ENCODE assay signal across 8 cellular contexts in the genomic region with DNA sequence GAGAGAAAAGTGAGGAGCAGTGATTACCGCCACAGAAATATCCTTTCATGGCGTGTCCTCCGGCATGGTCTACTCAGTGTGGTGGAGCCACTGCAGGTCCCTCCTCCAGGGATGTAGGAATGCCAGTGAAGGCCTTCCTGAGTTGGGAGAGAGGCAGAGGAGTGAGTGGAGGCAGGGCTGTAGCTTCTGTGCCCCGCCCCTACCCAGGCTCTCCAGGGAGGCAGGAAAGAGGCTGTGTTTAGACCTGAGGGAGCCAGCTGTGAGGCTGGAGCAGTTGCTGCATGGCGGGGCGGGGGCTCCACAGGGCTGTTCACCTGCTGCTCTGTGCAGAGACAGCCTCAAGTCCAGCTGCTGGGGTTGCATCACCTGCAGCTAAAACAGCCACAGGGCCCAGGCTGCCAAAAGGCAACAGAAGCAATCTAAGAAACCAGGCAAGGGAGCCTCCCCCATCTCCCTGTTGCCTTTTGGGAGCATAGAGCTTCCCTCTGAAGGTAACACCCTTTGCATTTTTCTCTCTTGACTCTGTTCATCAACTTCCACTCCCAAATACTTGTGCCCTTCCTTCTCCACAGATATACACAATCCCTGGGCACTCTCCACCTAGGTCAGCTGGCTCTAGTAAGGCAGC. TPM values are rescaled to one million over a fixed set of nuclear protein-coding genes. Genes with fewer than 3 reads are reported as not detected.
A peak's percentile ranks its signal among the peaks of the same experiment; 100 is the strongest.
DNase-seq lines count a peak whose midpoint lies in the region; ATAC-seq and TF ChIP-seq lines count a peak whose summit lies in the region.
"Had no signal": no experiment of that assay in that cellular context is flagged by ENCODE, and none has a peak within 500 bp of the region (broad histone marks: within the 10 kb centered on the region; RNA-seq: fewer than 3 reads in every experiment).

No MANE protein-coding gene starts in this region.

- peaks cover 6% of the 10 kb centered on the region for H3K36me3 Mint-ChIP-seq in stimulated activated effector memory CD8-positive, alpha-beta T cell treated with anti-CD3 and anti-CD28 coated beads, Interleukin-12 subunit alpha, Interleukin-12 subunit beta, amount 100 ng/mL, for 72 hours
- H3K36me3 Mint-ChIP-seq in activated CD4-positive, alpha-beta T cell treated with anti-CD3 and anti-CD28 coated beads, Interleukin-2, amount 10 ng/mL, durations not matched to agents 24 days and 14 days (ENCODE audit: low read depth), result no peaks in the 10 kb centered on the region
- H3K36me3 Mint-ChIP-seq: CD4-positive, CD25-positive, alpha-beta regulatory T cell had no signal

- in situ Hi-C loops in T47D (cut with HindIII; ENCODE audit: low pct_unique_long_range_greater_than_20kb, low sequenced_read_pairs), result no loop called here

- peaks cover 16% of the 10 kb centered on the region for H3K4me1 Mint-ChIP-seq in stimulated activated effector memory CD8-positive, alpha-beta T cell treated with anti-CD3 and anti-CD28 coated beads, Interleukin-12 subunit alpha, Interleukin-12 subunit beta, amount 100 ng/mL, for 72 hours
- peaks cover 20% of the 10 kb centered on the region for H3K4me1 Mint-ChIP-seq in activated CD4-positive, alpha-beta T cell treated with anti-CD3 and anti-CD28 coated beads, Interleukin-2, amount 10 ng/mL, durations not matched to agents 24 days and 14 days

- no peak for ATAC-seq in Right ventricle myocardium inferior
- no peak for ATAC-seq in aorta (ENCODE audit: low FRiP score)
- ATAC-seq in stimulated activated effector memory CD8-positive, alpha-beta T cell treated with anti-CD3 and anti-CD28 coated beads, Interleukin-12 subunit alpha, Interleukin-12 subunit beta, amount 100 ng/mL, for 72 hours, result no peak

- no peaks in the 10 kb centered on the region for H3K27me3 Mint-ChIP-seq in activated CD4-positive, alpha-beta T cell treated with anti-CD3 and anti-CD28 coated beads, Interleukin-2, amount 10 ng/mL, durations not matched to agents 24 days and 14 days

- no peaks in the 10 kb centered on the region for H3K9me3 ChIP-seq in cardiac muscle cell (ENCODE audit: low read depth)
- H3K9me3 ChIP-seq in aorta (ENCODE audit: control insufficient read depth, low read length), result no peaks in the 10 kb centered on the region

- no peaks in the 10 kb centered on the region for H3K36me3 ChIP-seq in cardiac muscle cell
- H3K36me3 ChIP-seq in aorta (ENCODE audit: control insufficient read depth in 1 of 2, insufficient read depth in 2 of 2, low read length in 1 of 2), result no peaks in the 10 kb centered on the region

- 92 to 95% methylated on average over 6 of the region's 6 CpGs for WGBS in aorta, 2 donors

- H3K4me3 ChIP-seq in cardiac muscle cell, result no peak overlapping the region
- H3K4me3 ChIP-seq in aorta (ENCODE audit: low read length in 2 of 2), result no peak overlapping the region

- no peak for TF ChIP-seq CTCF in cardiac muscle cell (IDR thresholded peaks at IDR 0.05; ENCODE audit: low read depth, low read length)

- DNase-seq in cardiac muscle cell (ENCODE audit: low read depth in 1 of 2, low spot score in 1 of 2) (peak in 1 of 2 donors; percentile 76), Right ventricle myocardium inferior (ENCODE audit: missing footprints) (no peak), T47D (ENCODE audit: low read depth in 1 of 2, low spot score in 1 of 2) (peak; percentile 87 to 96), aorta (peak; percentile 18 to 70)
- DNase-seq in stimulated activated effector memory CD8-positive, alpha-beta T cell treated with anti-CD3 and anti-CD28 coated beads, Interleukin-12 subunit alpha, Interleukin-12 subunit beta, amount 100 ng/mL, for 72 hours (ENCODE audit: low spot score in 2 of 2), result no peak
- DNase-seq in activated CD4-positive, alpha-beta T cell treated with anti-CD3 and anti-CD28 coated beads, Interleukin-2, amount 10 ng/mL, durations not matched to agents 24 days and 14 days, result no peak
- DNase-seq: activated CD4-positive, alpha-beta T cell treated with anti-CD3 and anti-CD28 coated beads, Interleukin-2, amount 50 U/mL, for 4 hours; CD4-positive, CD25-positive, alpha-beta regulatory T cell had no signal

- no peak overlapping the region for H3K27ac Mint-ChIP-seq in stimulated activated effector memory CD8-positive, alpha-beta T cell treated with anti-CD3 and anti-CD28 coated beads, Interleukin-12 subunit alpha, Interleukin-12 subunit beta, amount 100 ng/mL, for 72 hours
- H3K27ac Mint-ChIP-seq in activated CD4-positive, alpha-beta T cell treated with anti-CD3 and anti-CD28 coated beads, Interleukin-2, amount 10 ng/mL, durations not matched to agents 24 days and 14 days, result no peak overlapping the region
- H3K27ac Mint-ChIP-seq: CD4-positive, CD25-positive, alpha-beta regulatory T cell had no signal

- intact Hi-C loops in Right ventricle myocardium inferior (cut with DNase I), result no loop called here
- intact Hi-C loops in aorta (cut with DNase I), result no loop called here
- intact Hi-C loops in activated CD4-positive, alpha-beta T cell treated with anti-CD3 and anti-CD28 coated beads, Interleukin-2, amount 10 ng/mL, durations not matched to agents 24 days and 14 days (cut with micrococcal nuclease), result no loop called here

- H3K27ac ChIP-seq in cardiac muscle cell (peak overlapping the region; percentile 13), aorta (ENCODE audit: low read depth in 1 of 2, low read length in 2 of 2) (no peak overlapping the region)

- H3K27me3 ChIP-seq in cardiac muscle cell (no peaks in the 10 kb centered on the region), aorta (ENCODE audit: control insufficient read depth in 1 of 2, insufficient read depth in 2 of 2, low read length in 1 of 2) (no peaks in the 10 kb centered on the region)

- H3K4me1 ChIP-seq in cardiac muscle cell (ENCODE audit: low read depth) (peaks cover 18% of the 10 kb centered on the region), aorta (ENCODE audit: control insufficient read depth in 1 of 2, insufficient read depth in 2 of 2, low read length in 2 of 2) (no peaks in the 10 kb centered on the region)

- H3K9me3 Mint-ChIP-seq in stimulated activated effector memory CD8-positive, alpha-beta T cell treated with anti-CD3 and anti-CD28 coated beads, Interleukin-12 subunit alpha, Interleukin-12 subunit beta, amount 100 ng/mL, for 72 hours, result no peaks in the 10 kb centered on the region
- no peaks in the 10 kb centered on the region for H3K9me3 Mint-ChIP-seq in activated CD4-positive, alpha-beta T cell treated with anti-CD3 and anti-CD28 coated beads, Interleukin-2, amount 10 ng/mL, durations not matched to agents 24 days and 14 days
- H3K9me3 Mint-ChIP-seq: CD4-positive, CD25-positive, alpha-beta regulatory T cell had no signal

- H3K4me3 Mint-ChIP-seq in stimulated activated effector memory CD8-positive, alpha-beta T cell treated with anti-CD3 and anti-CD28 coated beads, Interleukin-12 subunit alpha, Interleukin-12 subunit beta, amount 100 ng/mL, for 72 hours, result no peak overlapping the region
- H3K4me3 Mint-ChIP-seq in activated CD4-positive, alpha-beta T cell treated with anti-CD3 and anti-CD28 coated beads, Interleukin-2, amount 10 ng/mL, durations not matched to agents 24 days and 14 days, result no peak overlapping the region
- H3K4me3 Mint-ChIP-seq: CD4-positive, CD25-positive, alpha-beta regulatory T cell had no signal

RNA-seq across cellular contexts. Expression of a gene that starts 0.8 kb away (rescaled TPM):
- 0.21 and 1.7 TPM in 2 replicates for total RNA-seq in cardiac muscle cell
- polyA plus RNA-seq in cardiac muscle cell, result 1.4 and 2.0 TPM in 2 replicates
- not detected for total RNA-seq in Right ventricle myocardium inferior
- total RNA-seq in aorta, result not detected
- polyA plus RNA-seq in aorta, result under 1 TPM in 1 of 2 donors, not detected in 1; 0.15 TPM
- 0.12 TPM in 1 of 2 replicates, not detected in the other for total RNA-seq in activated CD4-positive, alpha-beta T cell treated with anti-CD3 and anti-CD28 coated beads, Interleukin-2, amount 10 ng/mL, durations not matched to agents 24 days and 14 days
- total RNA-seq: CD4-positive, CD25-positive, alpha-beta regulatory T cell had no signal
- polyA plus RNA-seq: CD4-positive, CD25-positive, alpha-beta regulatory T cell had no signal

RNA-seq across cellular contexts. Expression of a gene that starts 6.7 kb away (rescaled TPM):
- total RNA-seq in cardiac muscle cell (64.7 and 65.0 TPM in 2 replicates), Right ventricle myocardium inferior (92.6 TPM), aorta (100 to 1,000 TPM; 140 to 141 TPM)
- polyA plus RNA-seq in cardiac muscle cell (119 and 124 TPM in 2 replicates), aorta (100 to 1,000 TPM; 106 to 133 TPM)
- total RNA-seq in activated CD4-positive, alpha-beta T cell treated with anti-CD3 and anti-CD28 coated beads, Interleukin-2, amount 10 ng/mL, durations not matched to agents 24 days and 14 days, result 195 TPM in 2 replicates

RNA-seq across cellular contexts. Expression of a gene that starts 25.4 kb away (rescaled TPM):
- total RNA-seq in cardiac muscle cell (29.3 and 35.6 TPM in 2 replicates), Right ventricle myocardium inferior (38.5 TPM), aorta (10 to 100 TPM; 20.1 to 26.0 TPM)
- polyA plus RNA-seq in cardiac muscle cell (11.5 and 18.9 TPM in 2 replicates), aorta (10 to 100 TPM in 1 of 2 donors, 1 to 10 TPM in 1; 8.9 to 17.7 TPM)
- 11.5 and 12.5 TPM in 2 replicates for total RNA-seq in activated CD4-positive, alpha-beta T cell treated with anti-CD3 and anti-CD28 coated beads, Interleukin-2, amount 10 ng/mL, durations not matched to agents 24 days and 14 days

RNA-seq across cellular contexts. Expression of a gene that starts 27.0 kb away (rescaled TPM):
- total RNA-seq in cardiac muscle cell (44.1 and 51.6 TPM in 2 replicates), Right ventricle myocardium inferior (42.1 TPM), aorta (10 to 100 TPM; 14.8 TPM)
- polyA plus RNA-seq in cardiac muscle cell (52.2 and 67.3 TPM in 2 replicates), aorta (10 to 100 TPM; 10.5 to 16.8 TPM)
- total RNA-seq in activated CD4-positive, alpha-beta T cell treated with anti-CD3 and anti-CD28 coated beads, Interleukin-2, amount 10 ng/mL, durations not matched to agents 24 days and 14 days, result 13.3 and 15.2 TPM in 2 replicates

RNA-seq across cellular contexts. Expression of a gene that starts 55.1 kb away (rescaled TPM):
- total RNA-seq in cardiac muscle cell (0.66 and 1.3 TPM in 2 replicates), Right ventricle myocardium inferior (0.30 TPM), aorta (under 1 TPM; 0.29 to 0.54 TPM)
- polyA plus RNA-seq in cardiac muscle cell (0.65 and 1.3 TPM in 2 replicates), aorta (under 1 TPM in 1 of 2 donors, not detected in 1; 0.38 TPM)
- total RNA-seq in activated CD4-positive, alpha-beta T cell treated with anti-CD3 and anti-CD28 coated beads, Interleukin-2, amount 10 ng/mL, durations not matched to agents 24 days and 14 days, result 0.85 and 1.8 TPM in 2 replicates

Comparison
In these comparisons a context has a peak if more than half of its experiments do, and no peak if none do; other contexts are left out.
1. DNase-seq: peak in T47D (2 of 2) and aorta (2 of 2); none in Right ventricle myocardium inferior (single experiment), stimulated activated effector memory CD8-positive, alpha-beta T cell treated with anti-CD3 and anti-CD28 coated beads, Interleukin-12 subunit alpha, Interleukin-12 subunit beta, amount 100 ng/mL, for 72 hours (0 of 2) and activated CD4-positive, alpha-beta T cell treated with anti-CD3 and anti-CD28 coated beads, Interleukin-2, amount 10 ng/mL, durations not matched to agents 24 days and 14 days (single experiment).